ENCODE assay signal across 19 cellular contexts in the genomic region with DNA sequence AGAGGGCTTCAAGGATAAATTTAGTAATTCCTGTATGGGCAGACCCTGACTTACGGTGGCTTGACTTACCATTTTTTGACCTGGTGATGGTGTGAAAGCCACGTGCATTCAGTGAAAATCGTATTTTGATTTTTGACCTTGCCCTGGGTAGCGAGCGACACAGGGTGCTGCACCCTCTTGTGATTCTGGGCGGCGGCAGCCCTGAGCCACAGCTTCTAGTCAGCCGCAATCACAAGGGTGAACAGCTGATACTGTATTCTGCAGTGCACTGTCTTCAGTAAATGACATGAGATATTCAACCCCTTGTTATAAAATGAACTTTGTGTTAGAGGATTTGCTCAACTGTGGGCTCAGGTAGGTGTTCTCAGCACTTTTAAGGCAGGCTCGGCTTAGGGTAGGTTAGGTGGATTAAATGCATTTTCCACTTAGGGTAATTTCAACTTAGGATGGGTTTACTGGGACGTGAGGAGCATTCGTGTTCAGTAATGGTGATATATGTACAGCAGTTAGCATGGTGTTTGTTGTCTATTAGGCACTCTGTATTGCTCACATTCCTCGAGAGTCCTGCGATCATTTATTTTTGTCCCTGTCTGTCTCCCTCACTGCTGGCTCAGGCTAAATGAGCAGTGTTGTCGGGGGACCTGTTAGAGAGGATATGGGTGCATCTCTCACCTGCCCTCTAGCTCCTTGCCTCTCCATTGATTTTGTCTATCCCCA.
"Had no signal": no experiment of that assay in that cellular context is flagged by ENCODE, and none has a peak within 500 bp of the region (broad histone marks: within the 10 kb centered on the region; RNA-seq: fewer than 3 reads in every experiment).

No MANE protein-coding gene starts in this region.

- H3K27ac Mint-ChIP-seq: stimulated activated memory B cell treated with anti-CD40 and anti-IgM and Interleukin-4, amounts not matched to agents 10 μg/mL and 1 μg/mL and 100 μg/mL, for 72 hours; stimulated activated naive CD8-positive, alpha-beta T cell treated with anti-CD3 and anti-CD28 coated beads, Interleukin-15, Interleukin-2, amounts not matched to agents 100 ng/mL and 50 ng/mL, for 24 hours had no signal

- H3K36me3 ChIP-seq: colonic mucosa had no signal

- H3K4me3 ChIP-seq: colonic mucosa, left lung, lung, prostate gland, right lobe of liver, testis, tibial nerve, upper lobe of right lung had no signal

- H3K9me3 Mint-ChIP-seq: stimulated activated memory B cell treated with anti-CD40 and anti-IgM and Interleukin-4, amounts not matched to agents 10 μg/mL and 1 μg/mL and 100 μg/mL, for 72 hours; stimulated activated naive CD8-positive, alpha-beta T cell treated with anti-CD3 and anti-CD28 coated beads, Interleukin-15, Interleukin-2, amounts not matched to agents 100 ng/mL and 50 ng/mL, for 24 hours had no signal

- H3K27ac ChIP-seq: colonic mucosa, left lung, parathyroid adenoma, prostate gland, right lobe of liver, testis, tibial nerve, upper lobe of right lung had no signal

- H3K27me3 ChIP-seq: colonic mucosa, left lung, right lobe of liver, testis, tibial nerve, upper lobe of right lung had no signal

- H3K79me2 ChIP-seq: parathyroid adenoma had no signal

- H3K27me3 Mint-ChIP-seq: natural killer cell treated with Interleukin-12 subunit alpha and Interleukin-12 subunit beta and Interleukin-15 and Interleukin-18, amount 100 ng/mL, for 72 hours; stimulated activated memory B cell treated with anti-CD40 and anti-IgM and Interleukin-4, amounts not matched to agents 10 μg/mL and 1 μg/mL and 100 μg/mL, for 72 hours; stimulated activated naive CD8-positive, alpha-beta T cell treated with anti-CD3 and anti-CD28 coated beads, Interleukin-15, Interleukin-2, amounts not matched to agents 100 ng/mL and 50 ng/mL, for 24 hours had no signal

- H3K4me1 Mint-ChIP-seq: stimulated activated memory B cell treated with anti-CD40 and anti-IgM and Interleukin-4, amounts not matched to agents 10 μg/mL and 1 μg/mL and 100 μg/mL, for 72 hours had no signal

- H3K4me1 ChIP-seq: colonic mucosa, left lung, parathyroid adenoma, prostate gland, right lobe of liver, testis, tibial nerve, upper lobe of right lung had no signal

- DNase-seq: colonic mucosa; dermis blood vessel endothelial cell; foreskin melanocyte; islet precursor cell; left lung; mesenchymal stem cell; midbrain; right lobe of liver; stimulated activated CD4-positive, alpha-beta T cell treated with anti-CD3 and anti-CD28 coated beads, Interleukin-4, amount 100 ng/mL, for 1 hour; stimulated activated CD8-positive, alpha-beta memory T cell treated with anti-CD3 and anti-CD28 coated beads, Interleukin-4, amount 100 ng/mL, for 48 hours; testis; upper lobe of right lung had no signal

- ATAC-seq: left lung; stimulated activated memory B cell treated with anti-CD40 and anti-IgM and Interleukin-4, amounts not matched to agents 10 μg/mL and 1 μg/mL and 100 μg/mL, for 72 hours; upper lobe of right lung had no signal

- H3K9me3 ChIP-seq: colonic mucosa, left lung, prostate gland, right lobe of liver, testis, tibial nerve, upper lobe of right lung had no signal

- H2AFZ ChIP-seq: parathyroid adenoma had no signal

- H3K4me3 Mint-ChIP-seq: natural killer cell treated with Interleukin-12 subunit alpha and Interleukin-12 subunit beta and Interleukin-15 and Interleukin-18, amount 100 ng/mL, for 72 hours; stimulated activated memory B cell treated with anti-CD40 and anti-IgM and Interleukin-4, amounts not matched to agents 10 μg/mL and 1 μg/mL and 100 μg/mL, for 72 hours; stimulated activated naive CD8-positive, alpha-beta T cell treated with anti-CD3 and anti-CD28 coated beads, Interleukin-15, Interleukin-2, amounts not matched to agents 100 ng/mL and 50 ng/mL, for 24 hours had no signal

- H3K9ac ChIP-seq: parathyroid adenoma had no signal
